In genomic region chrX:126065901-126066660, GRCh38 we compare ENCODE assay signal across 20 cellular contexts.
"Had no signal": no experiment of that assay in that cellular context is flagged by ENCODE, and none has a peak within 500 bp of the region (broad histone marks: within the 10 kb centered on the region; RNA-seq: fewer than 3 reads in every experiment).

No MANE protein-coding gene starts in this region.

- DNase-seq: effector CD4-positive, alpha-beta T cell; endodermal cell; erythroblast; foreskin keratinocyte; head of caudate nucleus; kidney glomerular epithelial cell; midbrain; occipital lobe; stimulated activated CD4-positive, alpha-beta T cell treated with anti-CD3 and anti-CD28 coated beads, Interleukin-15, amount 100 ng/mL, for 24 hours; stimulated activated CD4-positive, alpha-beta T cell treated with anti-CD3 and anti-CD28 coated beads, Interleukin-1b, Interleukin-23, amount 100 ng/mL, for 48 hours; stimulated activated CD4-positive, alpha-beta T cell treated with anti-CD3 and anti-CD28 coated beads, Interleukin-4, amount 100 ng/mL, for 24 hours had no signal

- H3K9ac ChIP-seq: neural progenitor cell, parathyroid adenoma had no signal

- H3K36me3 ChIP-seq: neural progenitor cell, spleen, tibial artery, upper lobe of left lung, vagina had no signal

- H3K27me3 ChIP-seq: foreskin keratinocyte, hepatocyte, neural progenitor cell, spleen, tibial artery, upper lobe of left lung, vagina had no signal

- ATAC-seq: foreskin keratinocyte; stimulated activated memory B cell treated with anti-CD40 and anti-IgM and Interleukin-4, amounts not matched to agents 10 μg/mL and 1 μg/mL and 100 μg/mL, for 72 hours had no signal

- H3K9me3 ChIP-seq: spleen, tibial artery, upper lobe of left lung, vagina had no signal

- H3K27ac ChIP-seq: coronary artery, foreskin keratinocyte, hepatocyte, neural progenitor cell, parathyroid adenoma, spleen, tibial artery, upper lobe of left lung, vagina had no signal

- H3K4me2 ChIP-seq: hepatocyte, neural progenitor cell had no signal

- H2AFZ ChIP-seq: hepatocyte, neural progenitor cell, parathyroid adenoma had no signal

- H3K4me3 ChIP-seq: coronary artery, hepatocyte, neural progenitor cell, spleen, tibial artery, upper lobe of left lung, vagina had no signal

- H3K4me1 ChIP-seq: foreskin keratinocyte, neural progenitor cell, parathyroid adenoma, spleen, tibial artery, upper lobe of left lung, vagina had no signal
